ENCODE assay signal across 8 cellular contexts in the genomic region with DNA sequence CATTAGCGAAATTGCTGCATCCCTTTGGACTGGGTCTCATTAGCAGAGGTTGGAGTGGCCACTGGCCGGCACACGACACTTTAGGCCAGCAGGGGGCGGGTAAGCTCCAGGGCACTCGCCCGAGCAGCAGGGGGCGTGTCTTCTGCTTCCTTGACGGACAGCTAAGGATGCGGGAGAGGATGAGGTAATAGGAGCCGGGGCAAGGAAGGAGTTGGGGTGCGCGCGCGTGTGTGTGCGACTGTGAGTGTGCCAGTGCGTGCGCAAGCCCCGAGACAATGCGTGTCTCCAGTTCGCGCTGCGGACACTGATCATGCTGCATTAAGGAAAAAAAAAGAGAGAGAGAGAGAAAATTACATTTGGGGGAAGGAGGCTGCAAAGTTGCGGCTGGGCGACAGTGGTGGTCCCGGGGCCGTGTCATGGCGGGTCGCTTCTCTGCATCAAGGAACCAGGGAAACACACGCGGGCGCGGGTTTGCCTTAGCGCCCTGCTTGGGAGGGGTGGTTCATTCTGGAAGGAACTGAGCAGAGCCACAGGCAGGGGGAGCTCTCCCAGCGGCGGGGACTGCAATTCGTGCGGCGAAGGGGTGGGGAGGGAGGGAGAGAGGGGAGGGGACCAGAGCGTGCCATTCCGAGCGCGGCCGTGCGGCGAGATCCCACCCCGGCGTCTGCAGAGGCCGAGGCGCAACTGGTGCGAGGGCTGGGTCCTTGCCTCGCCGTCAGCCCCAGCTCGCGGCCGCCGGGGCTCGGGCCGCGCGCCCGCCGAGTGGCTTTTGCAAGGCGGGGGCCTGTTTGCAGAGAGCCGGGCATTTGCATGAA. TPM values are rescaled to one million over a fixed set of nuclear protein-coding genes. Genes with fewer than 3 reads are reported as not detected.
A peak's percentile ranks its signal among the peaks of the same experiment; 100 is the strongest.
DNase-seq lines count a peak whose midpoint lies in the region; ATAC-seq and TF ChIP-seq lines count a peak whose summit lies in the region.

A gene (plus strand): TSS at position 625 of the 815 bp plus-strand sequence. CDS start 464 bp downstream, outside the sequence.

- peaks cover 36% of the 10 kb centered on the region for H3K4me1 Mint-ChIP-seq in neural crest cell

- TF ChIP-seq CTCF in KMS-11 (conservative IDR thresholded peaks at IDR 0.05; ENCODE audit: low read depth, low read length): peak; percentile 89
- peak; percentile 98 for TF ChIP-seq CTCF in RWPE2 (IDR thresholded peaks at IDR 0.05; ENCODE audit: poor library complexity, severe bottlenecking)
- peak; percentile 75 for TF ChIP-seq CTCF in fibroblast of villous mesenchyme (IDR thresholded peaks at IDR 0.05; ENCODE audit: insufficient read depth, low read depth, low read length)
- TF ChIP-seq CTCF in neural crest cell (conservative IDR thresholded peaks at IDR 0.05): peak; percentile 81
- TF ChIP-seq CTCF in stomach (IDR thresholded peaks at IDR 0.05): peak in 6 of 7 experiments; percentile 68 to 98 (median 92)

- no peaks in the 10 kb centered on the region for H3K9me3 Mint-ChIP-seq in neural crest cell

- H2AFZ ChIP-seq in KMS-11 (ENCODE audit: low read depth): peak within 1 kb of the TSS; percentile 95

- H3K27ac ChIP-seq in KMS-11 (peak within 1 kb of the TSS; percentile 78), RWPE2 (ENCODE audit: poor library complexity, severe bottlenecking) (peak within 1 kb of the TSS; percentile 95), stomach (peak within 1 kb of the TSS; percentile 68 to 92 (median 86))

- peak; percentile 67 for ATAC-seq in GM21786 (IDR thresholded peaks at IDR 0.05; ENCODE audit: unreplicated experiment)
- ATAC-seq in RWPE2 (ENCODE audit: low read depth): peak; percentile 59

- no peak for TF ChIP-seq EP300 in stomach (IDR thresholded peaks at IDR 0.05)

- H3K9ac ChIP-seq in KMS-11: peak within 1 kb of the TSS; percentile 91

- 0 to 1% (median 1%) methylated on average over 40 to 64 of the region's 64 CpGs for WGBS in stomach, 5 donors

- intact Hi-C loops in stomach (cut with DNase I; ENCODE audit: low total_unique reads): loop anchor here (5.0 kb wide), 2 partner anchors 36 to 116 kb away; no protein-coding TSS in a partner anchor

- peak; percentile 86 for DNase-seq in EH (ENCODE audit: low read depth)
- DNase-seq in RWPE2 (ENCODE audit: low spot score): peak; percentile 92
- peak; percentile 96 for DNase-seq in activated effector memory CD4-positive, alpha-beta T cell treated with anti-CD3 and anti-CD28 coated beads, Interleukin-2, amount 50 U/mL, for 16 hours
- peak; percentile 89 for DNase-seq in fibroblast of villous mesenchyme (ENCODE audit: low read depth)
- DNase-seq in neural crest cell (ENCODE audit: low read depth, low spot score): peak; percentile 96
- peak; percentile 96 for DNase-seq in stomach

- H4K20me1 ChIP-seq in KMS-11 (ENCODE audit: insufficient read depth): no peaks in the 10 kb centered on the region

- peak within 1 kb of the TSS; percentile 97 for H3K27ac Mint-ChIP-seq in neural crest cell (ENCODE audit: unreplicated experiment)

- no peaks in the 10 kb centered on the region for H3K79me2 ChIP-seq in KMS-11 (ENCODE audit: insufficient read depth, low read depth)

- no peaks in the 10 kb centered on the region for H3K36me3 ChIP-seq in KMS-11 (ENCODE audit: insufficient read depth)
- no peaks in the 10 kb centered on the region for H3K36me3 ChIP-seq in RWPE2 (ENCODE audit: low read depth)
- no peaks in the 10 kb centered on the region for H3K36me3 ChIP-seq in stomach

- H3K4me3 ChIP-seq in KMS-11 (IDR thresholded peaks at IDR 0.05; ENCODE audit: insufficient read depth, low read depth, low read length): no peak within 1 kb of the TSS
- H3K4me3 ChIP-seq in RWPE2 (ENCODE audit: severe bottlenecking): peak within 1 kb of the TSS; percentile 79
- H3K4me3 ChIP-seq in fibroblast of villous mesenchyme (ENCODE audit: low read depth, low read length): peak within 1 kb of the TSS; percentile 72
- peak within 1 kb of the TSS; percentile 70 to 88 (median 79) for H3K4me3 ChIP-seq in stomach

- H3K27me3 ChIP-seq in KMS-11 (ENCODE audit: insufficient read depth, low read depth) (no peaks in the 10 kb centered on the region), RWPE2 (ENCODE audit: insufficient read depth, poor library complexity, severe bottlenecking) (no peaks in the 10 kb centered on the region), stomach (peaks cover 0 to 12% (median 0%) of the 10 kb centered on the region in 3 donors)

- H3K4me1 ChIP-seq in KMS-11 (ENCODE audit: low read depth, poor library complexity, severe bottlenecking): peaks cover 11% of the 10 kb centered on the region
- H3K4me1 ChIP-seq in RWPE2 (ENCODE audit: insufficient read depth, poor library complexity, severe bottlenecking): peaks cover 14% of the 10 kb centered on the region
- peaks cover 19 to 49% (median 47%) of the 10 kb centered on the region in 4 donors for H3K4me1 ChIP-seq in stomach

- H3K4me2 ChIP-seq in KMS-11: peak within 1 kb of the TSS; percentile 91

- H3K4me3 Mint-ChIP-seq in neural crest cell: peak within 1 kb of the TSS; percentile 92

- H3K9me3 ChIP-seq in RWPE2 (ENCODE audit: severe bottlenecking) (no peaks in the 10 kb centered on the region), stomach (no peaks in the 10 kb centered on the region)

- no peak for TF ChIP-seq POLR2A in stomach (IDR thresholded peaks at IDR 0.05)

- peaks cover 9% of the 10 kb centered on the region for H3K27me3 Mint-ChIP-seq in neural crest cell (ENCODE audit: low read depth)

- H3K36me3 Mint-ChIP-seq in neural crest cell (ENCODE audit: low read depth): peaks cover 6% of the 10 kb centered on the region

RNA-seq across cellular contexts. Expression of the gene that starts here (rescaled TPM):
- 2.3 and 4.7 TPM in 2 replicates for total RNA-seq in fibroblast of villous mesenchyme
- total RNA-seq in neural crest cell: 129 and 139 TPM in 2 replicates
- 10 to 100 TPM; 16.8 to 58.0 (median 38.6) TPM for total RNA-seq in stomach
- polyA plus RNA-seq in stomach: 10 to 100 TPM in 2 of 3 donors, 1 to 10 TPM in 1; 5.4 to 15.0 (median 13.5) TPM
